10 cellular contexts compared by ENCODE assay signal in genomic region chr2:220076734-220077133, GRCh38.
A peak's percentile ranks its signal among the peaks of the same experiment; 100 is the strongest.
DNase-seq lines count a peak whose midpoint lies in the region; ATAC-seq and TF ChIP-seq lines count a peak whose summit lies in the region.
"Had no signal": no experiment of that assay in that cellular context is flagged by ENCODE, and none has a peak within 500 bp of the region (broad histone marks: within the 10 kb centered on the region; RNA-seq: fewer than 3 reads in every experiment).

No MANE protein-coding gene starts in this region.

- H3K27ac Mint-ChIP-seq in natural killer cell: no peak overlapping the region
- H3K27ac Mint-ChIP-seq: T-helper 2 cell treated with Interferon-gamma antibody and Interleukin-4, amounts not matched to agents 5 μg/mL and 100 μg/mL, for 36 hours had no signal

- no peaks in the 10 kb centered on the region for H3K27me3 Mint-ChIP-seq in natural killer cell (ENCODE audit: low read depth in 2 of 2)

- TF ChIP-seq CTCF in HEK293 (tag by site-specific recombination; IDR thresholded peaks at IDR 0.05) (peak; percentile 69), testis (IDR thresholded peaks at IDR 0.05) (peak in 2 of 3 experiments; percentile 7 to 17), PC-9 (conservative IDR thresholded peaks at IDR 0.05) (no peak), stomach (IDR thresholded peaks at IDR 0.05) (no peak), natural killer cell (IDR thresholded peaks at IDR 0.05) (no peak)

- CTCF ChIA-PET in HEK293 (lab: Yijun Ruan, JAX) (interaction anchor here (0.5 to 0.6 kb wide), 2 partner anchors 153 to 1572 kb away, joined by 3 read pairs; no protein-coding TSS in a partner anchor), PC-9 (lab: Charles Lee) (no interaction called here)

- no peaks in the 10 kb centered on the region for H3K9me2 ChIP-seq in PC-9 (ENCODE audit: insufficient read depth)

- H3K27me3 ChIP-seq in testis (no peaks in the 10 kb centered on the region), PC-9 (ENCODE audit: insufficient read depth, low read depth) (no peaks in the 10 kb centered on the region), stomach (peaks cover 0 to 16% (median 6%) of the 10 kb centered on the region in 3 donors)
- H3K27me3 ChIP-seq: neutrophil had no signal

- no peak for TF ChIP-seq EP300 in stomach (IDR thresholded peaks at IDR 0.05)

- no peaks in the 10 kb centered on the region for H3K9me3 ChIP-seq in HEK293 (ENCODE audit: control insufficient read depth, insufficient read depth, low read depth, low read length)
- H3K9me3 ChIP-seq in testis: no peaks in the 10 kb centered on the region
- no peaks in the 10 kb centered on the region for H3K9me3 ChIP-seq in PC-9 (ENCODE audit: insufficient read depth, low read depth)
- no peaks in the 10 kb centered on the region for H3K9me3 ChIP-seq in stomach
- H3K9me3 ChIP-seq: neutrophil had no signal

- H3F3A ChIP-seq in PC-9 (ENCODE audit: insufficient read depth, low read depth): no peaks in the 10 kb centered on the region

- H3K79me2 ChIP-seq in PC-9 (ENCODE audit: low read depth): no peaks in the 10 kb centered on the region

- H3K27ac ChIP-seq in HEK293 (ENCODE audit: extremely low read depth, low read depth, low read length) (no peak overlapping the region), testis (no peak overlapping the region), PC-9 (no peak overlapping the region), stomach (no peak overlapping the region)
- H3K27ac ChIP-seq: neutrophil had no signal

- no peak overlapping the region for H3K4me3 ChIP-seq in HEK293 (ENCODE audit: low read depth, low read length)
- H3K4me3 ChIP-seq in testis: no peak overlapping the region
- no peak overlapping the region for H3K4me3 ChIP-seq in PC-9
- no peak overlapping the region for H3K4me3 ChIP-seq in stomach

- 27 to 44% methylated on average over 9 of the region's 9 CpGs for WGBS in testis, 2 donors
- WGBS in stomach, 5 donors: 27 to 44% (median 32%) methylated on average over 9 of the region's 9 CpGs

- no peaks in the 10 kb centered on the region for H3K4me1 Mint-ChIP-seq in natural killer cell

- ATAC-seq in left cardiac atrium (peak; percentile 60 to 76), natural killer cell (no peak)

- H3K4me2 ChIP-seq in PC-9: no peak overlapping the region

- no peak overlapping the region for H3K4me3 Mint-ChIP-seq in natural killer cell
- H3K4me3 Mint-ChIP-seq: T-helper 2 cell treated with Interferon-gamma antibody and Interleukin-4, amounts not matched to agents 5 μg/mL and 100 μg/mL, for 36 hours had no signal

- BruUV-seq in PC-9 (replicated peaks; lab: Mats Ljungman, UMichigan): no TSS peak

- TF ChIP-seq POLR2A in testis (IDR thresholded peaks at IDR 0.05): no peak
- no peak for TF ChIP-seq POLR2A in stomach (IDR thresholded peaks at IDR 0.05)

- H3K36me3 ChIP-seq in HEK293 (ENCODE audit: control insufficient read depth in 2 of 2, insufficient read depth in 1 of 2, low read length in 2 of 2) (no peaks in the 10 kb centered on the region), testis (ENCODE audit: low read depth, missing control alignments) (no peaks in the 10 kb centered on the region), PC-9 (ENCODE audit: low read depth) (no peaks in the 10 kb centered on the region), stomach (no peaks in the 10 kb centered on the region)
- H3K36me3 ChIP-seq: neutrophil had no signal

- intact Hi-C loops in left cardiac atrium (cut with DNase I) (no loop called here), testis (cut with DNase I; ENCODE audit: low total_unique reads) (no loop called here), PC-9 (cut with micrococcal nuclease; ENCODE audit: unreplicated experiment) (no loop called here), stomach (cut with DNase I; ENCODE audit: low total_unique reads) (no loop called here), natural killer cell (cut with micrococcal nuclease) (no loop called here)

- peaks cover 0 to 2% of the 10 kb centered on the region in 2 donors for H3K9me3 Mint-ChIP-seq in natural killer cell
- H3K9me3 Mint-ChIP-seq: T-helper 2 cell treated with Interferon-gamma antibody and Interleukin-4, amounts not matched to agents 5 μg/mL and 100 μg/mL, for 36 hours had no signal

- H2AFZ ChIP-seq in PC-9: no peak overlapping the region

- POLR2A ChIA-PET in HEK293 (lab: Yijun Ruan, JAX): no interaction called here
- POLR2A ChIA-PET in PC-9 (lab: Charles Lee; ENCODE audit: unreplicated experiment): no interaction called here

- no peaks in the 10 kb centered on the region for H3K36me3 Mint-ChIP-seq in natural killer cell

- DNase-seq in amniotic epithelial cell (ENCODE audit: low read depth) (peak; percentile 6), left cardiac atrium (peak; percentile 31), testis (peak; percentile 43), PC-9 (no peak), stomach (no peak), natural killer cell (no peak)
- DNase-seq: activated effector memory CD4-positive, alpha-beta T cell treated with Interleukin-2 at 50 U/mL for 16 hours had no signal

- no peaks in the 10 kb centered on the region for H4K20me1 ChIP-seq in PC-9 (ENCODE audit: insufficient read depth)

- peaks cover 6% of the 10 kb centered on the region for H3K4me1 ChIP-seq in HEK293 (ENCODE audit: control insufficient read depth, insufficient read depth, low read length)
- peaks cover 11% of the 10 kb centered on the region for H3K4me1 ChIP-seq in testis
- H3K4me1 ChIP-seq in PC-9 (replicated peaks; ENCODE audit: insufficient read depth): peaks cover 13% of the 10 kb centered on the region; the same call in 1 of the 2 replicates
- no peaks in the 10 kb centered on the region for H3K4me1 ChIP-seq in stomach

TF ChIP-seq in HEK293, 187 proteins besides CTCF, POLR2A, EP300 and RAD21 (continues in another document):
- no peak for TF ChIP-seq HIC1 (tag by site-specific recombination; IDR thresholded peaks at IDR 0.05)
- TF ChIP-seq ZIC2 (tag by site-specific recombination; IDR thresholded peaks at IDR 0.05): peak; percentile 57
- no peak for TF ChIP-seq ZNF488 (tag by site-specific recombination; IDR thresholded peaks at IDR 0.05)
- TF ChIP-seq ZNF335 (tag by site-specific recombination; conservative IDR thresholded peaks at IDR 0.05): peak; percentile 15; the same call in 1 of the 2 replicates
- TF ChIP-seq FEZF1 (tag by site-specific recombination; IDR thresholded peaks at IDR 0.05): peak; percentile 33; the same call in 1 of the 2 replicates
- no peak for TF ChIP-seq ZNF362 (tag by site-specific recombination; IDR thresholded peaks at IDR 0.05)
- TF ChIP-seq ZNF664 (tag by site-specific recombination; IDR thresholded peaks at IDR 0.05): no peak
- no peak for TF ChIP-seq PRDM4 (tag by site-specific recombination; IDR thresholded peaks at IDR 0.05)
- TF ChIP-seq ZNF792 (tag by site-specific recombination; IDR thresholded peaks at IDR 0.05): no peak
- no peak for TF ChIP-seq ZNF366 (tag by site-specific recombination; conservative IDR thresholded peaks at IDR 0.05)
- 0 out of 2 replicates have a peak, but pooled peaks have one; percentile 9 for TF ChIP-seq GLIS1 (tag by site-specific recombination; IDR thresholded peaks at IDR 0.05)

Comparison
In these comparisons a context has a peak if more than half of its experiments do, and no peak if none do; other contexts are left out.
1. CTCF ChIP-seq: peak in HEK293 (single experiment) and testis (2 of 3); none in PC-9 (single experiment), stomach (0 of 7) and natural killer cell (single experiment).
2. DNase-seq: peak in amniotic epithelial cell (single experiment), left cardiac atrium (single experiment) and testis (single experiment); none in PC-9 (0 of 2), stomach (single experiment) and natural killer cell (single experiment).
3. ATAC-seq: peak in left cardiac atrium (2 of 2); none in natural killer cell (0 of 3).